Comparison of ENCODE assay signal across 1 cellular context in genomic region chr1:228376262-228376628, GRCh38.
TF ChIP-seq lines count a peak whose summit lies in the region.

No MANE protein-coding gene starts in this region.

TF ChIP-seq in K562, 482 proteins besides CTCF, POLR2A, EP300 and RAD21:
- TF ChIP-seq ZBTB17 (CRISPR knock-in tag; IDR thresholded peaks at IDR 0.05) (peak; percentile 98), HDGF (IDR thresholded peaks at IDR 0.05) (no peak), ZNF23 (CRISPR knock-in tag; IDR thresholded peaks at IDR 0.05) (peak; percentile 99), THRAP3 (IDR thresholded peaks at IDR 0.05; ENCODE audit: borderline replicate concordance) (no peak), CBX3 (IDR thresholded peaks at IDR 0.05; ENCODE audit: borderline replicate concordance in 1 of 2, low read length in 2 of 2) (0 out of 3 replicates have a peak, but pooled peaks of 1 of the 2 experiments have one; percentile 38)
- TF ChIP-seq, protein P1, sequence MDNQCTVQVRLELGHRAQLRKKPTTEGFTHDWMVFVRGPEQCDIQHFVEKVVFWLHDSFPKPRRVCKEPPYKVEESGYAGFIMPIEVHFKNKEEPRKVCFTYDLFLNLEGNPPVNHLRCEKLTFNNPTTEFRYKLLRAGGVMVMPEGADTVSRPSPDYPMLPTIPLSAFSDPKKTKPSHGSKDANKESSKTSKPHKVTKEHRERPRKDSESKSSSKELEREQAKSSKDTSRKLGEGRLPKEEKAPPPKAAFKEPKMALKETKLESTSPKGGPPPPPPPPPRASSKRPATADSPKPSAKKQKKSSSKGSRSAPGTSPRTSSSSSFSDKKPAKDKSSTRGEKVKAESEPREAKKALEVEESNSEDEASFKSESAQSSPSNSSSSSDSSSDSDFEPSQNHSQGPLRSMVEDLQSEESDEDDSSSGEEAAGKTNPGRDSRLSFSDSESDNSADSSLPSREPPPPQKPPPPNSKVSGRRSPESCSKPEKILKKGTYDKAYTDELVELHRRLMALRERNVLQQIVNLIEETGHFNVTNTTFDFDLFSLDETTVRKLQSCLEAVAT (IDR thresholded peaks at IDR 0.05): peak in 1 of 2 experiments; percentile 97; a peak in 2 of 4 replicates
- TF ChIP-seq, protein P2, sequence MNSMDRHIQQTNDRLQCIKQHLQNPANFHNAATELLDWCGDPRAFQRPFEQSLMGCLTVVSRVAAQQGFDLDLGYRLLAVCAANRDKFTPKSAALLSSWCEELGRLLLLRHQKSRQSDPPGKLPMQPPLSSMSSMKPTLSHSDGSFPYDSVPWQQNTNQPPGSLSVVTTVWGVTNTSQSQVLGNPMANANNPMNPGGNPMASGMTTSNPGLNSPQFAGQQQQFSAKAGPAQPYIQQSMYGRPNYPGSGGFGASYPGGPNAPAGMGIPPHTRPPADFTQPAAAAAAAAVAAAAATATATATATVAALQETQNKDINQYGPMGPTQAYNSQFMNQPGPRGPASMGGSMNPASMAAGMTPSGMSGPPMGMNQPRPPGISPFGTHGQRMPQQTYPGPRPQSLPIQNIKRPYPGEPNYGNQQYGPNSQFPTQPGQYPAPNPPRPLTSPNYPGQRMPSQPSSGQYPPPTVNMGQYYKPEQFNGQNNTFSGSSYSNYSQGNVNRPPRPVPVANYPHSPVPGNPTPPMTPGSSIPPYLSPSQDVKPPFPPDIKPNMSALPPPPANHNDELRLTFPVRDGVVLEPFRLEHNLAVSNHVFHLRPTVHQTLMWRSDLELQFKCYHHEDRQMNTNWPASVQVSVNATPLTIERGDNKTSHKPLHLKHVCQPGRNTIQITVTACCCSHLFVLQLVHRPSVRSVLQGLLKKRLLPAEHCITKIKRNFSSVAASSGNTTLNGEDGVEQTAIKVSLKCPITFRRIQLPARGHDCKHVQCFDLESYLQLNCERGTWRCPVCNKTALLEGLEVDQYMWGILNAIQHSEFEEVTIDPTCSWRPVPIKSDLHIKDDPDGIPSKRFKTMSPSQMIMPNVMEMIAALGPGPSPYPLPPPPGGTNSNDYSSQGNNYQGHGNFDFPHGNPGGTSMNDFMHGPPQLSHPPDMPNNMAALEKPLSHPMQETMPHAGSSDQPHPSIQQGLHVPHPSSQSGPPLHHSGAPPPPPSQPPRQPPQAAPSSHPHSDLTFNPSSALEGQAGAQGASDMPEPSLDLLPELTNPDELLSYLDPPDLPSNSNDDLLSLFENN (IDR thresholded peaks at IDR 0.05; ENCODE audit: low read depth in 2 of 2, low read length in 2 of 2): 0 out of 4 replicates have a peak, but pooled peaks of 1 of the 2 experiments have one; percentile 54
